ENCODE assay signal across 8 cellular contexts in genomic region chr12:40312982-40313576, GRCh38.
DNase-seq lines count a peak whose midpoint lies in the region; ATAC-seq and TF ChIP-seq lines count a peak whose summit lies in the region.

No MANE protein-coding gene starts in this region.

- H3K4me1 ChIP-seq in colonic mucosa: no peaks in the 10 kb centered on the region

- H3K36me3 ChIP-seq in colonic mucosa (no peaks in the 10 kb centered on the region), neural cell (ENCODE audit: insufficient read depth, low read length) (no peaks in the 10 kb centered on the region)

- H3K27ac Mint-ChIP-seq in activated T-helper 2 cell treated with anti-CD3 and anti-CD28 coated beads, Interferon-gamma antibody, Interleukin-2, Interleukin-4, amounts not matched to agents 10 μg/mL and 5 μg/mL and 100 μg/mL, durations not matched to agents 14 hours and 24 hours and 36 hours: no peak overlapping the region

- no peaks in the 10 kb centered on the region for H3K9me3 ChIP-seq in colonic mucosa
- no peaks in the 10 kb centered on the region for H3K9me3 ChIP-seq in neural cell (ENCODE audit: low read length)

- H3K9me3 Mint-ChIP-seq in activated T-helper 2 cell treated with anti-CD3 and anti-CD28 coated beads, Interferon-gamma antibody, Interleukin-2, Interleukin-4, amounts not matched to agents 10 μg/mL and 5 μg/mL and 100 μg/mL, durations not matched to agents 14 hours and 24 hours and 36 hours: no peaks in the 10 kb centered on the region

- no peaks in the 10 kb centered on the region for H3K9me2 ChIP-seq in neural cell (ENCODE audit: insufficient read depth, low read length)

- no peak for ATAC-seq in HG02840 (IDR thresholded peaks at IDR 0.05; ENCODE audit: low FRiP score, unreplicated experiment)
- ATAC-seq in GM21576 (IDR thresholded peaks at IDR 0.05; ENCODE audit: unreplicated experiment): no peak
- ATAC-seq in HG02970 (IDR thresholded peaks at IDR 0.05; ENCODE audit: low FRiP score, unreplicated experiment): no peak

- no peaks in the 10 kb centered on the region for H3K36me3 Mint-ChIP-seq in activated T-helper 2 cell treated with anti-CD3 and anti-CD28 coated beads, Interferon-gamma antibody, Interleukin-2, Interleukin-4, amounts not matched to agents 10 μg/mL and 5 μg/mL and 100 μg/mL, durations not matched to agents 14 hours and 24 hours and 36 hours (ENCODE audit: low read depth)

- H3F3A ChIP-seq in neural cell (ENCODE audit: insufficient read depth, low read length, poor library complexity, severe bottlenecking): no peaks in the 10 kb centered on the region

- TF ChIP-seq POLR2A in NB4 (IDR thresholded peaks at IDR 0.05; ENCODE audit: extremely low read depth, insufficient read length): no peak

- H3K79me2 ChIP-seq in neural cell (replicated peaks; ENCODE audit: insufficient read depth, low read length): no peaks in the 10 kb centered on the region

- intact Hi-C loops in colonic mucosa (cut with DNase I): no loop called here
- intact Hi-C loops in activated T-helper 2 cell treated with anti-CD3 and anti-CD28 coated beads, Interferon-gamma antibody, Interleukin-2, Interleukin-4, amounts not matched to agents 10 μg/mL and 5 μg/mL and 100 μg/mL, durations not matched to agents 14 hours and 24 hours and 36 hours (cut with micrococcal nuclease): loop anchor here (2.0 to 10.0 kb wide), 2 partner anchors 160 to 298 kb away; no protein-coding TSS in a partner anchor

- TF ChIP-seq EP300 in neural cell (conservative IDR thresholded peaks at IDR 0.05; ENCODE audit: poor library complexity, severe bottlenecking): no peak

- H3K4me2 ChIP-seq in neural cell (ENCODE audit: low read length): no peak overlapping the region

- H3K27me3 ChIP-seq in colonic mucosa (no peaks in the 10 kb centered on the region), neural cell (ENCODE audit: insufficient read depth, low read depth, low read length) (no peaks in the 10 kb centered on the region)

- TF ChIP-seq RAD21 in neural cell (conservative IDR thresholded peaks at IDR 0.05): peak; percentile 79

- H3K9ac ChIP-seq in colonic mucosa (ENCODE audit: low read depth in 2 of 2, low read length in 2 of 2) (no peak overlapping the region), neural cell (ENCODE audit: low read length) (no peak overlapping the region)

- no peak overlapping the region for H3K4me3 ChIP-seq in NB4 (ENCODE audit: low read depth, low read length)
- H3K4me3 ChIP-seq in colonic mucosa: no peak overlapping the region
- H3K4me3 ChIP-seq in neural cell (ENCODE audit: low read length): no peak overlapping the region

- H3K4me1 Mint-ChIP-seq in activated T-helper 2 cell treated with anti-CD3 and anti-CD28 coated beads, Interferon-gamma antibody, Interleukin-2, Interleukin-4, amounts not matched to agents 10 μg/mL and 5 μg/mL and 100 μg/mL, durations not matched to agents 14 hours and 24 hours and 36 hours (ENCODE audit: low read depth): no peaks in the 10 kb centered on the region

- H3K4me3 Mint-ChIP-seq in activated T-helper 2 cell treated with anti-CD3 and anti-CD28 coated beads, Interferon-gamma antibody, Interleukin-2, Interleukin-4, amounts not matched to agents 10 μg/mL and 5 μg/mL and 100 μg/mL, durations not matched to agents 14 hours and 24 hours and 36 hours (ENCODE audit: low read depth): no peak overlapping the region

- no peak overlapping the region for H2AFZ ChIP-seq in neural cell (ENCODE audit: low read depth, low read length)

- no peaks in the 10 kb centered on the region for H3K27me3 Mint-ChIP-seq in activated T-helper 2 cell treated with anti-CD3 and anti-CD28 coated beads, Interferon-gamma antibody, Interleukin-2, Interleukin-4, amounts not matched to agents 10 μg/mL and 5 μg/mL and 100 μg/mL, durations not matched to agents 14 hours and 24 hours and 36 hours (ENCODE audit: low read depth)

- DNase-seq in Daoy (ENCODE audit: low read depth) (peak; percentile 2), NB4 (ENCODE audit: low read depth) (peak; percentile 47), colonic mucosa (no peak)
- DNase-seq in activated T-helper 2 cell treated with anti-CD3 and anti-CD28 coated beads, Interferon-gamma antibody, Interleukin-2, Interleukin-4, amounts not matched to agents 10 μg/mL and 5 μg/mL and 100 μg/mL, durations not matched to agents 14 hours and 24 hours and 36 hours (ENCODE audit: low spot score): no peak

- H3K27ac ChIP-seq in colonic mucosa (no peak overlapping the region), neural cell (ENCODE audit: low read length) (no peak overlapping the region)

- no peaks in the 10 kb centered on the region for H4K20me1 ChIP-seq in neural cell (ENCODE audit: insufficient read depth)

- TF ChIP-seq CTCF in NB4 (IDR thresholded peaks at IDR 0.05; ENCODE audit: low read depth, low read length) (peak; percentile 42), colonic mucosa (IDR thresholded peaks at IDR 0.05) (peak; percentile 23), neural cell (IDR thresholded peaks at IDR 0.05; ENCODE audit: poor library complexity, severe bottlenecking) (peak; percentile 72)

TF ChIP-seq in neural cell, 6 proteins besides CTCF, POLR2A, EP300 and RAD21:
- TF ChIP-seq SMC3 (conservative IDR thresholded peaks at IDR 0.05; ENCODE audit: poor library complexity) (peak; percentile 87), MXI1 (conservative IDR thresholded peaks at IDR 0.05; ENCODE audit: poor library complexity, severe bottlenecking) (no peak), TAF1 (IDR thresholded peaks at IDR 0.05; ENCODE audit: low read depth) (no peak)

Comparison
In these comparisons a context has a peak if more than half of its experiments do, and no peak if none do; other contexts are left out.
1. DNase-seq: peak in Daoy (single experiment) and NB4 (single experiment); none in colonic mucosa (single experiment) and activated T-helper 2 cell treated with anti-CD3 and anti-CD28 coated beads, Interferon-gamma antibody, Interleukin-2, Interleukin-4, amounts not matched to agents 10 μg/mL and 5 μg/mL and 100 μg/mL, durations not matched to agents 14 hours and 24 hours and 36 hours (single experiment).
2. Peak in every context shown above with its lines, with median percentiles within 50 percentile points of each other: CTCF ChIP-seq.